Comparison of ENCODE assay signal across 17 cellular contexts in genomic region chr14:59371762-59372161, GRCh38.
DNase-seq lines count a peak whose midpoint lies in the region; ATAC-seq and TF ChIP-seq lines count a peak whose summit lies in the region.
"Had no signal": no experiment of that assay in that cellular context is flagged by ENCODE, and none has a peak within 500 bp of the region (broad histone marks: within the 10 kb centered on the region; RNA-seq: fewer than 3 reads in every experiment).

No MANE protein-coding gene starts in this region.

- H3K4me3 ChIP-seq in cardiac muscle cell = no peak overlapping the region
- no peak overlapping the region for H3K4me3 ChIP-seq in right cardiac atrium (ENCODE audit: low read length)
- no peak overlapping the region for H3K4me3 ChIP-seq in testis
- H3K4me3 ChIP-seq: A549 had no signal

- H3K27me3 ChIP-seq in cardiac muscle cell = no peaks in the 10 kb centered on the region
- no peaks in the 10 kb centered on the region for H3K27me3 ChIP-seq in right cardiac atrium (ENCODE audit: control insufficient read depth, insufficient read depth)
- H3K27me3 ChIP-seq in testis = no peaks in the 10 kb centered on the region

- peak overlapping the region; percentile 76 for H3K27ac ChIP-seq in cardiac muscle cell
- peak overlapping the region; percentile 17 for H3K27ac ChIP-seq in right cardiac atrium (ENCODE audit: low read length)
- peak overlapping the region; percentile 22 to 68 for H3K27ac ChIP-seq in testis
- H3K27ac ChIP-seq: A549 had no signal

- H3K4me1 ChIP-seq in cardiac muscle cell (ENCODE audit: low read depth) (peaks cover 20% of the 10 kb centered on the region), right cardiac atrium (ENCODE audit: control insufficient read depth, insufficient read depth, low read length) (no peaks in the 10 kb centered on the region), testis (peaks cover 31% of the 10 kb centered on the region)
- H3K4me1 ChIP-seq: A549 had no signal

- peak; percentile 68 to 84 for ATAC-seq in right cardiac atrium
- ATAC-seq: A549, PC-3 had no signal

- WGBS in right cardiac atrium = 26% methylated on average over 2 of the region's 2 CpGs
- 20 to 29% methylated on average over 2 of the region's 2 CpGs for WGBS in testis, 2 donors

- TF ChIP-seq POLR2A in testis (IDR thresholded peaks at IDR 0.05) = no peak

- H3K36me3 ChIP-seq in cardiac muscle cell (peaks cover 17% of the 10 kb centered on the region), testis (ENCODE audit: low read depth, missing control alignments) (no peaks in the 10 kb centered on the region)

- intact Hi-C loops in right cardiac atrium (cut with DNase I) = loop anchor here in 1 of 4 donors (10.0 kb wide), 1 partner anchor 53 kb away; no protein-coding TSS in a partner anchor
- intact Hi-C loops in testis (cut with DNase I; ENCODE audit: low total_unique reads) = no loop called here

- TF ChIP-seq CTCF in cardiac muscle cell (IDR thresholded peaks at IDR 0.05; ENCODE audit: low read depth, low read length) = no peak
- no peak for TF ChIP-seq CTCF in testis (IDR thresholded peaks at IDR 0.05)

- DNase-seq in amniotic epithelial cell (ENCODE audit: low read depth) (peak; percentile 47), cardiac muscle cell (ENCODE audit: low read depth in 1 of 2, low spot score in 1 of 2) (peak; percentile 17 to 36), right cardiac atrium (no peak), testis (peak; percentile 41), germinal center (ENCODE audit: low spot score) (no peak), DMS79 (lab: John Stamatoyannopoulos, UW) (no peak)
- no peak for DNase-seq in activated CD4-positive, alpha-beta T cell treated with anti-CD3 and anti-CD28 coated beads for 48 hours
- DNase-seq: GDM1, IMR-90, NCI-H1105, NCI-H2029 treated with DMSO at 0.1 percent for 48 hours, NCI-H226, NCI-H526, PC-3, RPMI8226, SIG-M5 had no signal

- H3K9me3 ChIP-seq in cardiac muscle cell (ENCODE audit: low read depth) = no peaks in the 10 kb centered on the region
- no peaks in the 10 kb centered on the region for H3K9me3 ChIP-seq in right cardiac atrium (ENCODE audit: control insufficient read depth, low read length)
- H3K9me3 ChIP-seq in testis = no peaks in the 10 kb centered on the region
- H3K9me3 ChIP-seq: A549 had no signal

Comparison
In these comparisons a context has a peak if more than half of its experiments do, and no peak if none do; other contexts are left out.
1. DNase-seq: peak in amniotic epithelial cell (single experiment), cardiac muscle cell (2 of 2) and testis (single experiment); none in right cardiac atrium (0 of 3), activated CD4-positive, alpha-beta T cell treated with anti-CD3 and anti-CD28 coated beads for 48 hours (single experiment), germinal center (single experiment) and DMS79 (single experiment).
2. H3K27ac ChIP-seq: peak in every context shown above with its lines; median percentile 76 in cardiac muscle cell; 45 in testis; 17 in right cardiac atrium.